In genomic region chr5:132866342-132867045, GRCh38 we compare ENCODE assay signal across 1 cellular context.
TF ChIP-seq lines count a peak whose summit lies in the region.

Gene GDF9 (minus strand): TSS chr5:132866469. CDS start chr5:132864533, 1,936 bp downstream.
Gene UQCRQ (plus strand): TSS chr5:132866642. CDS start chr5:132866882, 240 bp downstream.

TF ChIP-seq in WTC11, 78 proteins besides CTCF, POLR2A, EP300 and RAD21 (continued from another document):
- 0 out of 2 replicates have a peak, but pooled peaks have one; percentile 69 for TF ChIP-seq IRF1 (CRISPR knock-in tag; IDR thresholded peaks at IDR 0.05)
- peak; percentile 51; the same call in 1 of the 2 replicates for TF ChIP-seq ETV6 (CRISPR knock-in tag; IDR thresholded peaks at IDR 0.05)
- 0 out of 2 replicates have a peak, but pooled peaks have one; percentile 20 for TF ChIP-seq RELA (CRISPR knock-in tag; IDR thresholded peaks at IDR 0.05; ENCODE audit: borderline replicate concordance)
- no peak for TF ChIP-seq ERG (CRISPR knock-in tag; IDR thresholded peaks at IDR 0.05)
- TF ChIP-seq GRHL2 (CRISPR knock-in tag; IDR thresholded peaks at IDR 0.05; ENCODE audit: insufficient replicate concordance, severe bottlenecking) = no peak
- TF ChIP-seq NFE2L1 (CRISPR knock-in tag; IDR thresholded peaks at IDR 0.05) = 0 out of 2 replicates have a peak, but pooled peaks have one; percentile 37
- TF ChIP-seq ZNF263 (CRISPR knock-in tag; IDR thresholded peaks at IDR 0.05; ENCODE audit: low read depth) = no peak
- TF ChIP-seq SP1 (CRISPR knock-in tag; conservative IDR thresholded peaks at IDR 0.05) = peak; percentile 90
TF ChIP-seq in WTC11: peak in this region for 16.
